In the genomic region with DNA sequence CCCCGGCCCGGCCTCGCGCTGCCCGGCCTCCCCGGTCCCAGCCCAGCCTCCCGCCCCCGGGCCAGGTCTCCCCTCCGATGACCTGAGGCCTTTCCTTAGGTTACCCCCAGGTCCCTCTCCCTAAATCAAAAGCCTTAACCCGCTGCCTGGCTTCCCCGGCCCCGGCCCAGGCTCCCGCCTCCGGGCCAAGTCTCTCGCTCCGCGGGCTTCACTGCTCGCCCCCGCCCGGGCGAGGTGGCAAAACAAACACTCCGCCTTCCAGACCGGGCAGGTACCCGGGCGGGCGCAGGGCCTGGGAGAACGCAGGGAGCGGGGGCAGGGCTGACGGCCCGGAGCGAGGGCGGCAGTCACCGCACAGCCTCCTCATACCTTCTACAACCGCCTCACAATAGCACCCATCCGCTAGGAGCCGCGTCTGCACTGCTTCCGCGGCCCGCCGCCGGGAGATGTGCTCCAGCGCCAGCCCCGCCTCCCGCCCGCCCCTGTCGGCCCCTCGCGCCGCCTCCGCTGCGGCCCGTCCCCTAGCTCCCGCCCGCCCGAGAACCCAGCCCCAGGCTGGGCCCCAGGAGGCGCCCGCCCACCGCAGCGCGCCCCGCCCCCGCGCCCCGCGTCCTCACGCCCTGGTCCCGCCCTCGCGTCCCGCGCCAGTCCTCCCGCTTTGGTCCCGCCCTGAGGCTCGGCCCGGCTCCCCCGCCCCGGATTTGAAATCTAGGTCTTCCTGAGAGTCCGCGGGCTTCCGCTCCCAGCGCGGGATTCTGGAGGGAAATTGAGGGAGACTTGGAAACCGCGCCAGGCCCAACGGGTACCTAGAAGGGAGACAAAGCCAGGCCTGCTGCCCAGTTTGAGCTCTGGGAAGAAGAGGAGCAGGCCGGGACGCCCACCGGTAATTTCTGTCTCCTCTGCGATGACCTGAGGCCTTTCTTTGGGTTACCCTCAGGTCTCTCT, we compare ENCODE assay signal across 8 cellular contexts. TPM values are rescaled to one million over a fixed set of nuclear protein-coding genes. Genes with fewer than 3 reads are reported as not detected.
DNase-seq lines count a peak whose midpoint lies in the region; ATAC-seq lines count a peak whose summit lies in the region.

A gene (minus strand): TSS at position 422 of the 945 bp plus-strand sequence. CDS start 10,994 bp downstream, outside the sequence.
A gene with protein sequence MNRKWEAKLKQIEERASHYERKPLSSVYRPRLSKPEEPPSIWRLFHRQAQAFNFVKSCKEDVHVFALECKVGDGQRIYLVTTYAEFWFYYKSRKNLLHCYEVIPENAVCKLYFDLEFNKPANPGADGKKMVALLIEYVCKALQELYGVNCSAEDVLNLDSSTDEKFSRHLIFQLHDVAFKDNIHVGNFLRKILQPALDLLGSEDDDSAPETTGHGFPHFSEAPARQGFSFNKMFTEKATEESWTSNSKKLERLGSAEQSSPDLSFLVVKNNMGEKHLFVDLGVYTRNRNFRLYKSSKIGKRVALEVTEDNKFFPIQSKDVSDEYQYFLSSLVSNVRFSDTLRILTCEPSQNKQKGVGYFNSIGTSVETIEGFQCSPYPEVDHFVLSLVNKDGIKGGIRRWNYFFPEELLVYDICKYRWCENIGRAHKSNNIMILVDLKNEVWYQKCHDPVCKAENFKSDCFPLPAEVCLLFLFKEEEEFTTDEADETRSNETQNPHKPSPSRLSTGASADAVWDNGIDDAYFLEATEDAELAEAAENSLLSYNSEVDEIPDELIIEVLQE (plus strand): TSS at position 713 of the 945 bp plus-strand sequence. CDS start 7,403 bp downstream, outside the sequence.

- peak within 1 kb of the TSS; percentile 89 to 98 (median 93) for H3K27ac ChIP-seq in BLaER1 treated with 17β-estradiol and CSF1 and Interleukin-3, amounts not matched to agents 10 nM and 100 nM
- peak within 1 kb of the TSS; percentile 88 for H3K27ac ChIP-seq in cingulate gyrus (ENCODE audit: low read depth, low read length)

- H3K4me1 ChIP-seq in BLaER1 treated with 17β-estradiol and CSF1 and Interleukin-3, amounts not matched to agents 10 nM and 100 nM, result peaks cover 37 to 52% (median 44%) of the 10 kb centered on the region in 10 experiments

- ATAC-seq in GM19328 (IDR thresholded peaks at IDR 0.05; ENCODE audit: unreplicated experiment), result peak; percentile 86
- ATAC-seq in HG03469 (IDR thresholded peaks at IDR 0.05; ENCODE audit: unreplicated experiment), result peak; percentile 81
- ATAC-seq in left lobe of liver, result peak; percentile 91

- H4K20me1 ChIP-seq in BLaER1 treated with 17β-estradiol and CSF1 and Interleukin-3, amounts not matched to agents 10 nM and 100 nM, result peaks cover 31 to 48% (median 46%) of the 10 kb centered on the region in 11 experiments; a peak in 21 of 22 replicates

- peak within 1 kb of the TSS; percentile 90 to 98 (median 97) for H3K9ac ChIP-seq in BLaER1 treated with 17β-estradiol and CSF1 and Interleukin-3, amounts not matched to agents 10 nM and 100 nM

- DNase-seq in NCI-H526 (lab: John Stamatoyannopoulos, UW), result peak; percentile 75 to 96
- peak; percentile 96 for DNase-seq in activated CD4-positive, alpha-beta T cell treated with anti-CD3 and anti-CD28 coated beads for 48 hours
- DNase-seq in left lobe of liver (ENCODE audit: low spot score), result peak; percentile 99
- peak; percentile 95 to 98 for DNase-seq in stimulated activated CD4-positive, alpha-beta T cell treated with anti-CD3 and anti-CD28 coated beads, Interleukin-2, amount 100 ng/mL, for 24 hours

- H3K27me3 ChIP-seq in BLaER1 treated with 17β-estradiol and CSF1 and Interleukin-3, amounts not matched to agents 10 nM and 100 nM, result no peaks in the 10 kb centered on the region

- H3K36me3 ChIP-seq in BLaER1 treated with 17β-estradiol and CSF1 and Interleukin-3, amounts not matched to agents 10 nM and 100 nM, result peaks cover 0 to 34% (median 20%) of the 10 kb centered on the region in 11 experiments; a peak in 18 of 22 replicates

- H3K4me3 ChIP-seq in BLaER1 treated with 17β-estradiol and CSF1 and Interleukin-3, amounts not matched to agents 10 nM and 100 nM, result peak within 1 kb of the TSS; percentile 83 to 98 (median 95)

- H3K4me2 ChIP-seq in BLaER1 treated with 17β-estradiol and CSF1 and Interleukin-3, amounts not matched to agents 10 nM and 100 nM, result peak within 1 kb of the TSS; percentile 88 to 100 (median 98)

- no peaks in the 10 kb centered on the region for H3K9me3 ChIP-seq in BLaER1 treated with 17β-estradiol and CSF1 and Interleukin-3, amounts not matched to agents 10 nM and 100 nM (replicated peaks in 1 of 11)

RNA-seq across cellular contexts. Expression of the first gene that starts in this region (rescaled TPM):
- 11.3 TPM for total RNA-seq in left lobe of liver

RNA-seq across cellular contexts. Expression of the second gene that starts in this region (rescaled TPM):
- 5.9 TPM for total RNA-seq in left lobe of liver

Comparison
In these comparisons a context has a peak if more than half of its experiments do, and no peak if none do; other contexts are left out.
1. Peak in every context shown above with its lines: DNase-seq, ATAC-seq, H3K4me3 ChIP-seq and H3K27ac ChIP-seq.